Comparison of ENCODE assay signal across 1 cellular context in the genomic region with DNA sequence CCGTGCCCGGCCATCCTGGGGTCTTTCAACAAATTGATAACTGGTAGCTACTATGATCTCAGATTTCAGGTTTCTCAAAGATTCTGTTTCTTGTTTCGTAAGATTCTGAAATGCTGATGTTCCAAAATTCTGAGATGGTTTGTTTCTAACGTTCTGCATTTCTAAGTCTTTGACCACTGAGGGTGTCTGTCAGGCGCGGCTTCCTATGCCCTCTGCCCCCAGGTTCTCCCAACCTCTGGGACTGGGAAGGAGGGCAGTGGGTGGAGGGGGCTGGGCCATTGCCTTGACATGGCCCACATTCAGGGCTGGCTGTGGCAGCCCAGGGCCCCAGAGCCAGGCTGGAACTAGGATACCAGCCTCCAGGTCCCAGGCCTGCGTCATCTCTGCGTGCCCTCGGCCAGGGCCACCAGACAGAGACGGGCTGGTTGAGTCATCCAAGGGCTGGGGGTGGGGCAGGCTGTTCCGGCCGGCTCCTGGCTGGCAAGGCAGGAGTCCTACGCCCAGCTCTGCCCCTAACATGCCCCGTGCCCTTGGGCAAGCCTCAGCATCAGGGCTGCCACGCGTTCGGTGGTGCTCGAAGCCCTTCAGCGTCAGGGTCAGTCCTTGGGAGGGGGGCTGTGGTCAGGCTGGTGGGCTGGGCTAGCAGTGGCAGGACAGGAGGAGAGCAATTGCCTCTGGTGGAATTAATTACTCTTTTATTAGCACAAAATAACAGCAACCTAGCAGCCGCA.
TF ChIP-seq lines count a peak whose summit lies in the region.

No MANE protein-coding gene starts in this region.

TF ChIP-seq in HCT116, 20 proteins besides CTCF, POLR2A, EP300 and RAD21 (continued from another document):
- TF ChIP-seq, protein P1, sequence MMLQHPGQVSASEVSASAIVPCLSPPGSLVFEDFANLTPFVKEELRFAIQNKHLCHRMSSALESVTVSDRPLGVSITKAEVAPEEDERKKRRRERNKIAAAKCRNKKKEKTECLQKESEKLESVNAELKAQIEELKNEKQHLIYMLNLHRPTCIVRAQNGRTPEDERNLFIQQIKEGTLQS (IDR thresholded peaks at IDR 0.05), result no peak
- peak; percentile 65 for TF ChIP-seq YY1 (IDR thresholded peaks at IDR 0.05; ENCODE audit: extremely low read depth, insufficient replicate concordance, low read depth, low read length)
- TF ChIP-seq POLR2AphosphoS5 (IDR thresholded peaks at IDR 0.05; ENCODE audit: low read depth, low read length), result peak; percentile 82
- no peak for TF ChIP-seq SP1 (IDR thresholded peaks at IDR 0.05; ENCODE audit: low read depth)
- TF ChIP-seq SIN3A (IDR thresholded peaks at IDR 0.05; ENCODE audit: low read depth), result no peak
- TF ChIP-seq SRF (IDR thresholded peaks at IDR 0.05; ENCODE audit: low read depth), result no peak
- TF ChIP-seq, protein P2, sequence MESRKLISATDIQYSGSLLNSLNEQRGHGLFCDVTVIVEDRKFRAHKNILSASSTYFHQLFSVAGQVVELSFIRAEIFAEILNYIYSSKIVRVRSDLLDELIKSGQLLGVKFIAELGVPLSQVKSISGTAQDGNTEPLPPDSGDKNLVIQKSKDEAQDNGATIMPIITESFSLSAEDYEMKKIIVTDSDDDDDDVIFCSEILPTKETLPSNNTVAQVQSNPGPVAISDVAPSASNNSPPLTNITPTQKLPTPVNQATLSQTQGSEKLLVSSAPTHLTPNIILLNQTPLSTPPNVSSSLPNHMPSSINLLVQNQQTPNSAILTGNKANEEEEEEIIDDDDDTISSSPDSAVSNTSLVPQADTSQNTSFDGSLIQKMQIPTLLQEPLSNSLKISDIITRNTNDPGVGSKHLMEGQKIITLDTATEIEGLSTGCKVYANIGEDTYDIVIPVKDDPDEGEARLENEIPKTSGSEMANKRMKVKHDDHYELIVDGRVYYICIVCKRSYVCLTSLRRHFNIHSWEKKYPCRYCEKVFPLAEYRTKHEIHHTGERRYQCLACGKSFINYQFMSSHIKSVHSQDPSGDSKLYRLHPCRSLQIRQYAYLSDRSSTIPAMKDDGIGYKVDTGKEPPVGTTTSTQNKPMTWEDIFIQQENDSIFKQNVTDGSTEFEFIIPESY (IDR thresholded peaks at IDR 0.05; ENCODE audit: extremely low read depth, insufficient replicate concordance, low read length), result peak; percentile 50
- TF ChIP-seq ZNF274 (IDR thresholded peaks at IDR 0.05; ENCODE audit: low read depth, low read length), result no peak
- TF ChIP-seq EZH2 (IDR thresholded peaks at IDR 0.05), result no peak
- no peak for TF ChIP-seq FOSL1 (IDR thresholded peaks at IDR 0.05; ENCODE audit: low read depth)
- no peak for TF ChIP-seq EZH2phosphoT487 (IDR thresholded peaks at IDR 0.05; ENCODE audit: borderline replicate concordance)
TF ChIP-seq in HCT116: peak in this region for 4.
